Comparison of ENCODE assay signal across 8 cellular contexts in the genomic region with DNA sequence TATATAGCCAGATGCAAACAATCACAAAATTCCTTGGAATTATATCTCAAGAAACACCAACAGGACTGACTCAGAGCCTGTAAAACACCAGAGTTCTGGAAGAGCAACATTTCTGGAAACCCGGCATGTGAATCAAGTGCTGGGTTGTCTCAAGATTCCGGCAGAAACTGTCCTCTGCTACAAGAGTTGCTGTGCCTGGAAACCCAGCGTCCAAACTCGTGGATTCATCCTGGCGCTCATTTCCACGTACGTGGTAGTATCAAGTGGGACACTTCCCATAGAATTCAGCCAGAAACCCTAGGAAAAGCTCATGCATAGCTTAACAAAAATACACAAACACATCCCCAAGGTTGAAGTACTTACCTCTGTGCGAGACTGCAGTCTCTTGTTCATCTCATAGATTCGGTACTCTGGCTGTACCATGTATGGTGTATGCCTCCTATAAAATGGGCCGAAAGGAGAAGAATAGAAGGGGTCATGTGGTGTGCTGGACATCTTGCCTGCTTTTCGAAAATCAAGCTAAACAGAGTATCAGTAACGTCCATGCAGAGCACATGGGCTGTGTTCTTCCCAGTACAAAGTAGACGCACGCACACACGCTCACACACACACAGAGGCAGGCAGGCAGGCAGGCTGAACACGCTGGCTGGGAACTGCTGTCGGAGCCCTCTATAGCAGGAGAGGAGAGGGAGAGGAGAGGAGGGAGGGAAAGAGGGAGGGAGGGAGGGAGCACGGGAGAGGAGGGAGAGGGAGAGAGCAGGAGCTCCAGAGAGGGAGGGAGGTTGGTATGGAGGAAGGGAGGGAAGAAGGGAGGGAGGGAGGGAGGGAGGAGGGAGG. TPM values are rescaled to one million over a fixed set of nuclear protein-coding genes. Genes with fewer than 3 reads are reported as not detected.
DNase-seq lines count a peak whose midpoint lies in the region; ATAC-seq, FAIRE-seq and TF ChIP-seq lines count a peak whose summit lies in the region.

A gene (minus strand): TSS at position 655 of the 837 bp plus-strand sequence.

- in situ Hi-C loops in G401 (cut with HindIII; ENCODE audit: low sequenced_read_pairs), result no loop called here

- H3K36me3 Mint-ChIP-seq in astrocyte (ENCODE audit: low read depth, unreplicated experiment) (no peaks in the 10 kb centered on the region), CD14-positive monocyte (no peaks in the 10 kb centered on the region)

- H3K9me3 ChIP-seq in astrocyte (ENCODE audit: insufficient read depth, low read depth, low read length), result no peaks in the 10 kb centered on the region

- H3K4me1 Mint-ChIP-seq in astrocyte (ENCODE audit: low read depth, unreplicated experiment), result peaks cover 29% of the 10 kb centered on the region
- peaks cover 9% of the 10 kb centered on the region for H3K4me1 Mint-ChIP-seq in CD14-positive monocyte

- intact Hi-C loops in CD14-positive monocyte (cut with micrococcal nuclease), result no loop called here

- H3K27me3 Mint-ChIP-seq in astrocyte (ENCODE audit: low read depth, unreplicated experiment), result peaks cover 6% of the 10 kb centered on the region
- peaks cover 13 to 28% (median 24%) of the 10 kb centered on the region in 3 donors for H3K27me3 Mint-ChIP-seq in CD14-positive monocyte (ENCODE audit: low read depth in 3 of 3)

- DNase-seq in G401 (ENCODE audit: low spot score) (peak; percentile 2), astrocyte (ENCODE audit: low read depth) (peak; percentile 91), iPS DF 19.7 (ENCODE audit: low read depth, low spot score) (peak; percentile 78), pulmonary artery endothelial cell (ENCODE audit: low read depth, low spot score) (peak; percentile 69), NCI-H748 treated with DMSO at 0.1 percent for 48 hours (lab: John Stamatoyannopoulos, UW) (no peak), NCI-H1048 (lab: John Stamatoyannopoulos, UW) (no peak), CD14-positive monocyte (ENCODE audit: low spot score) (no peak)

- peaks cover 27% of the 10 kb centered on the region for H3K79me2 ChIP-seq in astrocyte (ENCODE audit: insufficient read depth, low read length)

- no peaks in the 10 kb centered on the region for H4K20me1 ChIP-seq in astrocyte (ENCODE audit: insufficient read depth, low read length)

- peak within 1 kb of the TSS; percentile 91 for H3K4me3 Mint-ChIP-seq in astrocyte (ENCODE audit: unreplicated experiment)
- H3K4me3 Mint-ChIP-seq in CD14-positive monocyte, result peak within 1 kb of the TSS in 1 of 2 donors; percentile 56

- peak within 1 kb of the TSS; percentile 90 for H2AFZ ChIP-seq in astrocyte (ENCODE audit: low read depth, low read length)

- peak within 1 kb of the TSS; percentile 94 for H3K4me2 ChIP-seq in astrocyte (ENCODE audit: low read length)

- H3K27me3 ChIP-seq in astrocyte (ENCODE audit: insufficient read depth, low read length), result no peaks in the 10 kb centered on the region

- peak within 1 kb of the TSS; percentile 72 for H3K4me3 ChIP-seq in astrocyte (ENCODE audit: insufficient read depth, low read depth, low read length)

- no peak for ATAC-seq in HG02642 (IDR thresholded peaks at IDR 0.05; ENCODE audit: poor library complexity, unreplicated experiment)

- H3K36me3 ChIP-seq in astrocyte (ENCODE audit: insufficient read depth, low read length), result no peaks in the 10 kb centered on the region

- peak; percentile 69 for FAIRE-seq in astrocyte (lab: Jason Lieb, UNC)

- H3K9me3 Mint-ChIP-seq in astrocyte (ENCODE audit: unreplicated experiment) (no peaks in the 10 kb centered on the region), CD14-positive monocyte (no peaks in the 10 kb centered on the region)

- H3K9ac ChIP-seq in astrocyte (ENCODE audit: low read length), result peak within 1 kb of the TSS; percentile 81

- peak within 1 kb of the TSS; percentile 45 for H3K27ac ChIP-seq in astrocyte (ENCODE audit: low read depth, low read length)

- TF ChIP-seq CTCF in astrocyte (IDR thresholded peaks at IDR 0.05; ENCODE audit: insufficient read depth, low read depth, low read length), result no peak
- no peak for TF ChIP-seq CTCF in CD14-positive monocyte (IDR thresholded peaks at IDR 0.05)

- peaks cover 21% of the 10 kb centered on the region for H3K4me1 ChIP-seq in astrocyte (ENCODE audit: insufficient read depth, low read length)

- H3K27ac Mint-ChIP-seq in astrocyte (ENCODE audit: unreplicated experiment) (peak within 1 kb of the TSS; percentile 92), CD14-positive monocyte (peak within 1 kb of the TSS in 1 of 7 donors; percentile 24)

RNA-seq across cellular contexts. Expression of the gene that starts here (rescaled TPM):
- total RNA-seq in G401 (2014; rRNA removed; shearing (Covaris generic)), result not detected in 2 replicates
- total RNA-seq in astrocyte, result 4.9 and 9.4 TPM in 2 replicates
- 150 and 155 TPM in 2 replicates for total RNA-seq in pulmonary artery endothelial cell
- not detected for polyA plus RNA-seq in CD14-positive monocyte

Comparison
In these comparisons a context has a peak if more than half of its experiments do, and no peak if none do; other contexts are left out.
1. RNA of the gene that starts here (total RNA-seq): 150 to 155 TPM in pulmonary artery endothelial cell; 4.9 to 9.4 TPM in astrocyte and not detected in G401; every median in the first group is over 10 times any median in the second.
2. Peak in DNase-seq in G401; RNA of the gene not detected or under 1 TPM.
3. DNase-seq: peak in astrocyte (single experiment), iPS DF 19.7 (single experiment) and pulmonary artery endothelial cell (single experiment); none in NCI-H748 treated with DMSO at 0.1 percent for 48 hours (single experiment), NCI-H1048 (single experiment) and CD14-positive monocyte (single experiment).